12 cellular contexts compared by ENCODE assay signal in genomic region chr12:54622463-54623183, GRCh38. TPM values are rescaled to one million over a fixed set of nuclear protein-coding genes. Genes with fewer than 3 reads are reported as not detected.
A peak's percentile ranks its signal among the peaks of the same experiment; 100 is the strongest.
DNase-seq lines count a peak whose midpoint lies in the region; ATAC-seq and TF ChIP-seq lines count a peak whose summit lies in the region.
"Had no signal": no experiment of that assay in that cellular context is flagged by ENCODE, and none has a peak within 500 bp of the region (broad histone marks: within the 10 kb centered on the region; RNA-seq: fewer than 3 reads in every experiment).

No MANE protein-coding gene starts in this region.

- H3K27ac ChIP-seq in GM23248 = no peak overlapping the region
- H3K27ac ChIP-seq in RWPE1 = no peak overlapping the region

- no peak overlapping the region for H3K4me3 ChIP-seq in GM23248
- no peak overlapping the region for H3K4me3 ChIP-seq in fibroblast of pulmonary artery (replicated peaks; ENCODE audit: low read depth, low read length)

- no peaks in the 10 kb centered on the region for H3K36me3 ChIP-seq in GM23248 (ENCODE audit: low read depth)

- no peak overlapping the region for H2AFZ ChIP-seq in GM23248

- H3F3A ChIP-seq in GM23248 (ENCODE audit: insufficient read depth) = no peaks in the 10 kb centered on the region

- CTCF ChIA-PET in RWPE1 (lab: Yijun Ruan, JAX) = interaction anchor here (0.6 to 0.7 kb wide), 5 partner anchors 30 to 846 kb away, joined by 3 to 4 read pairs (median 4); no protein-coding TSS in a partner anchor

- TF ChIP-seq CTCF in RWPE1 (conservative IDR thresholded peaks at IDR 0.05; ENCODE audit: low read depth) (0 out of 2 replicates have a peak, but pooled peaks have one; percentile 5), fibroblast of pulmonary artery (IDR thresholded peaks at IDR 0.05; ENCODE audit: low read length, missing control alignments) (peak; percentile 35), GM13977 (IDR thresholded peaks at IDR 0.05; ENCODE audit: extremely low read depth, insufficient read depth, missing control alignments) (no peak)

- peaks cover 49% of the 10 kb centered on the region for H3K27me3 ChIP-seq in GM23248 (replicated peaks; ENCODE audit: insufficient read depth)

- no peaks in the 10 kb centered on the region for H3K9me2 ChIP-seq in GM23248 (ENCODE audit: insufficient read depth)

- DNase-seq in AML-193 (lab: John Stamatoyannopoulos, UW) = peak; percentile 45 to 58
- peak; percentile 12 for DNase-seq in GM23248
- DNase-seq in RWPE1 (ENCODE audit: low spot score) = peak; percentile 30
- peak; percentile 13 for DNase-seq in fibroblast of pulmonary artery (ENCODE audit: low read depth)
- DNase-seq in GM13977 (ENCODE audit: low spot score) = no peak
- no peak for DNase-seq in anterior cingulate cortex (lab: John Stamatoyannopoulos, UW)
- no peak for DNase-seq in stimulated activated CD4-positive, alpha-beta T cell treated with anti-CD3 and anti-CD28 coated beads, Interleukin-1b, Interleukin-23, amount 100 ng/mL, for 48 hours
- DNase-seq: activated CD4-positive, CD25-positive, alpha-beta regulatory T cell; activated gamma-delta T cell treated with Interleukin-2 at 50 U/mL for 16 hours; effector CD8-positive, alpha-beta T cell; naive B cell had no signal

- no peaks in the 10 kb centered on the region for H3K9me3 ChIP-seq in GM23248 (ENCODE audit: low read depth)

- no peaks in the 10 kb centered on the region for H4K20me1 ChIP-seq in GM23248 (ENCODE audit: insufficient read depth)

- in situ Hi-C loops in GM23248 (cut with MboI) = no loop called here
- in situ Hi-C loops in GM13977 (cut with MboI; ENCODE audit: low pct_unique_long_range_greater_than_20kb, low sequenced_read_pairs, unreplicated experiment) = no loop called here

- no peak for ATAC-seq in activated CD4-positive, CD25-positive, alpha-beta regulatory T cell treated with anti-CD3 and anti-CD28 coated beads, Interleukin-2, amount 50 U/mL, for 24 hours

- no peaks in the 10 kb centered on the region for H3K79me2 ChIP-seq in GM23248 (ENCODE audit: insufficient read depth)

- POLR2A ChIA-PET in RWPE1 (lab: Yijun Ruan, JAX; ENCODE audit: low non-redundant PET) = no interaction called here

- H3K4me1 ChIP-seq in GM23248 (ENCODE audit: insufficient read depth) = no peaks in the 10 kb centered on the region

- H3K9ac ChIP-seq in GM23248 = no peak overlapping the region

- no peak overlapping the region for H3K4me2 ChIP-seq in GM23248 (ENCODE audit: unreplicated experiment)

RNA-seq across cellular contexts. Expression of gene LACRT, which starts 12.1 kb away (rescaled TPM):
- total RNA-seq in GM23248 (2014; rRNA removed; shearing (Covaris generic)) = not detected in 2 replicates
- not detected in 2 replicates for polyA plus RNA-seq in GM23248 (2016; fragmentation: Nextera tagmentation; extraction: Ambion mirVana)

RNA-seq across cellular contexts. Expression of gene DCD, which starts 25.5 kb away (rescaled TPM):
- total RNA-seq in GM23248 (2014; rRNA removed; shearing (Covaris generic)) = not detected in 2 replicates
- not detected in 2 replicates for polyA plus RNA-seq in GM23248 (2016; fragmentation: Nextera tagmentation; extraction: Ambion mirVana)

RNA-seq across cellular contexts. Expression of gene PPP1R1A, which starts 34.2 kb away (rescaled TPM):
- not detected in 2 replicates for total RNA-seq in GM23248 (2014; rRNA removed; shearing (Covaris generic))
- polyA plus RNA-seq in GM23248 (2016; fragmentation: Nextera tagmentation; extraction: Ambion mirVana) = not detected in 2 replicates

Comparison
In these comparisons a context has a peak if more than half of its experiments do, and no peak if none do; other contexts are left out.
1. DNase-seq: peak in AML-193 (2 of 2), GM23248 (single experiment), RWPE1 (single experiment) and fibroblast of pulmonary artery (single experiment); none in GM13977 (single experiment), anterior cingulate cortex (0 of 58) and stimulated activated CD4-positive, alpha-beta T cell treated with anti-CD3 and anti-CD28 coated beads, Interleukin-1b, Interleukin-23, amount 100 ng/mL, for 48 hours (single experiment).